18 cellular contexts compared by ENCODE assay signal in genomic region chr13:99653526-99653925, GRCh38. TPM values are rescaled to one million over a fixed set of nuclear protein-coding genes. Genes with fewer than 3 reads are reported as not detected.
DNase-seq lines count a peak whose midpoint lies in the region; TF ChIP-seq lines count a peak whose summit lies in the region.
"Had no signal": no experiment of that assay in that cellular context is flagged by ENCODE, and none has a peak within 500 bp of the region (broad histone marks: within the 10 kb centered on the region; RNA-seq: fewer than 3 reads in every experiment).

No MANE protein-coding gene starts in this region.

- DNase-seq in DMS79 treated with DMSO at 0.1 percent for 48 hours (lab: John Stamatoyannopoulos, UW) (peak; percentile 42), DMS79 (lab: John Stamatoyannopoulos, UW) (no peak), Caki2 (ENCODE audit: low read depth) (peak; percentile 37), epithelial cell of proximal tubule (ENCODE audit: low read depth) (peak; percentile 9), kidney tubule cell (ENCODE audit: low spot score) (peak; percentile 19), head of caudate nucleus (no peak), amniotic stem cell (lab: John Stamatoyannopoulos, UW) (no peak), COR-L47 (lab: John Stamatoyannopoulos, UW) (no peak)
- DNase-seq: Calu3; CD4-positive, CD25-positive, alpha-beta regulatory T cell; DMS53; EL; GDM1; GM23248; H7; HCEC 1CT had no signal

- no peak overlapping the region for H3K4me3 ChIP-seq in epithelial cell of proximal tubule (ENCODE audit: low read depth, low read length)
- H3K4me3 ChIP-seq: BLaER1, GM12878, GM23248 had no signal

- in situ Hi-C loops in Caki2 (cut with HindIII; ENCODE audit: low pct_unique_long_range_greater_than_20kb, low sequenced_read_pairs): no loop called here

- intact Hi-C loops in head of caudate nucleus (cut with DNase I): loop anchor here (10.0 kb wide), 2 partner anchors 431 to 1471 kb away; partner anchors contain the start of gene PCCA

- no peak for TF ChIP-seq CTCF in epithelial cell of proximal tubule (conservative IDR thresholded peaks at IDR 0.05; ENCODE audit: low read depth, low read length)

RNA-seq across cellular contexts. Expression of gene CLYBL, which starts 47.0 kb away (rescaled TPM):
- total RNA-seq in Caki2 (2014; rRNA removed; shearing (Covaris generic); ENCODE audit: low replicate concordance): 14.4 and 15.9 TPM in 2 replicates
- 1.9 and 6.1 TPM in 2 replicates for total RNA-seq in epithelial cell of proximal tubule

Comparison
In these comparisons a context has a peak if more than half of its experiments do, and no peak if none do; other contexts are left out.
1. DNase-seq: peak in DMS79 treated with DMSO at 0.1 percent for 48 hours (single experiment), Caki2 (single experiment), epithelial cell of proximal tubule (single experiment) and kidney tubule cell (single experiment); none in DMS79 (single experiment), head of caudate nucleus (0 of 42), amniotic stem cell (single experiment) and COR-L47 (single experiment).